In the genomic region with DNA sequence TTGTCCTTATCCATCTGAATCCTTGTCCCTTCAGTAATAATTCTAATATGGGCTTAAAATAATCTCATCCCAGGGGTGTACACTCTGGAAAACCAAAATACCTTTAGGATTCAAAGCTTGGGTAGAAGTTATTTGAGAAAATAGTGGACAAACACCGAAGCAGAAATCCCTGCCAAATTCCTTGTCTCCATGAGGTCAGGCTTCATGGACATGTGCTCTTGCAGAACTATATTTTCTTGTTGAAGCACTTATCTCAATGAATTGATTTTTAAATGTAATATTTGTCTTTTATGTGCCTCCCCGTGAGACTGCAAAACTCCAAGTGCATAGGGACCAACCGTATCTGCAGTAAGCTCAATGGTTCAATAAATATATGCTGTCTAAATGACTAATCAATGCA, we compare ENCODE assay signal across 29 cellular contexts.
A peak's percentile ranks its signal among the peaks of the same experiment; 100 is the strongest.
DNase-seq lines count a peak whose midpoint lies in the region; ATAC-seq, FAIRE-seq and TF ChIP-seq lines count a peak whose summit lies in the region.
"Had no signal": no experiment of that assay in that cellular context is flagged by ENCODE, and none has a peak within 500 bp of the region (broad histone marks: within the 10 kb centered on the region; RNA-seq: fewer than 3 reads in every experiment).

No MANE protein-coding gene starts in this region.

- no peak for TF ChIP-seq EP300 in HepG2 (IDR thresholded peaks at IDR 0.05; ENCODE audit: low read depth in 2 of 2, low read length in 2 of 2)
- no peak for TF ChIP-seq EP300 in HepG2 (CRISPR knock-in tag; IDR thresholded peaks at IDR 0.05; ENCODE audit: borderline replicate concordance)

- no peak for FAIRE-seq in HepG2 (lab: Jason Lieb, UNC)
- FAIRE-seq: A204.1, A549, D721Med had no signal

- intact Hi-C loops in HepG2 (cut with micrococcal nuclease; ENCODE audit: unreplicated experiment) (no loop called here), right lobe of liver (cut with DNase I) (no loop called here)

- POLR2A ChIA-PET in HepG2 (lab: Yijun Ruan, JAX): no interaction called here

- TF ChIP-seq POLR2A in HepG2 (IDR thresholded peaks at IDR 0.05; ENCODE audit: insufficient read depth in 1 of 2, low read depth in 2 of 2, low read length in 2 of 2) (no peak), right lobe of liver (IDR thresholded peaks at IDR 0.05) (no peak)

- H3K4me1 ChIP-seq in HepG2 (ENCODE audit: insufficient read depth, low read length): no peaks in the 10 kb centered on the region
- H3K4me1 ChIP-seq in right lobe of liver: no peaks in the 10 kb centered on the region
- H3K4me1 ChIP-seq: BE2C; BLaER1; BLaER1 treated with 17β-estradiol and CSF1 and Interleukin-3, amounts not matched to agents 10 nM and 100 nM; Caco-2 had no signal

- H2AFZ ChIP-seq in HepG2 (ENCODE audit: low read length): no peak overlapping the region

- WGBS in HepG2 (ENCODE audit: low lambda C conversion rate): 1% methylated on average over 3 of the region's 3 CpGs
- WGBS in right lobe of liver (ENCODE audit: insufficient coverage, low coverage, low lambda C conversion rate, missing lambda C conversion rate): 49% methylated on average over 3 of the region's 3 CpGs

- H3K4me3 ChIP-seq in HepG2 (replicated peaks in 1 of 3; ENCODE audit: insufficient read depth in 1 of 3, low read depth in 2 of 3, low read length in 3 of 3) (no peak overlapping the region), right lobe of liver (no peak overlapping the region)
- H3K4me3 ChIP-seq: A549; BLaER1; BLaER1 treated with 17β-estradiol and CSF1 and Interleukin-3, amounts not matched to agents 10 nM and 100 nM had no signal

- H3K27ac ChIP-seq in HepG2 (ENCODE audit: extremely low read length, insufficient read depth, low read length) (no peak overlapping the region), right lobe of liver (no peak overlapping the region)
- H3K27ac ChIP-seq: 22Rv1; A549; BLaER1; BLaER1 treated with 17β-estradiol and CSF1 and Interleukin-3, amounts not matched to agents 10 nM and 100 nM; C4-2B had no signal

- H3K4me2 ChIP-seq in HepG2 (ENCODE audit: low read depth, low read length): no peak overlapping the region
- H3K4me2 ChIP-seq: A549; BLaER1; BLaER1 treated with 17β-estradiol and CSF1 and Interleukin-3, amounts not matched to agents 10 nM and 100 nM had no signal

- no peaks in the 10 kb centered on the region for H3K36me3 ChIP-seq in HepG2 (replicated peaks in 1 of 2; ENCODE audit: control insufficient read depth in 1 of 2, insufficient read depth in 2 of 2, low read length in 2 of 2)
- H3K36me3 ChIP-seq in right lobe of liver: no peaks in the 10 kb centered on the region
- H3K36me3 ChIP-seq: BE2C; BLaER1; BLaER1 treated with 17β-estradiol and CSF1 and Interleukin-3, amounts not matched to agents 10 nM and 100 nM had no signal

- H4K20me1 ChIP-seq in HepG2 (ENCODE audit: insufficient read depth, low read length): no peaks in the 10 kb centered on the region
- H4K20me1 ChIP-seq: BLaER1; BLaER1 treated with 17β-estradiol and CSF1 and Interleukin-3, amounts not matched to agents 10 nM and 100 nM had no signal

- TF ChIP-seq RAD21 in HepG2 (CRISPR knock-in tag; IDR thresholded peaks at IDR 0.05): no peak

- no peak for TF ChIP-seq CTCF in HepG2 (CRISPR knock-in tag; IDR thresholded peaks at IDR 0.05)
- no peak for TF ChIP-seq CTCF in right lobe of liver (IDR thresholded peaks at IDR 0.05)

- no peak for DNase-seq in HepG2 (ENCODE audit: low spot score)
- DNase-seq in right lobe of liver: no peak
- DNase-seq: 8988T; ACHN; AML-193; BE2C; C1 segment of cervical spinal cord; Caco-2; Calu3; CD4-positive, alpha-beta memory T cell; CD4-positive, alpha-beta T cell; CD4-positive, CD25-positive, alpha-beta regulatory T cell; CD8-positive, alpha-beta memory T cell; CD8-positive, alpha-beta T cell; COR-L47; DMS 273 treated with DMSO at 0.1 percent for 48 hours; DMS153; DMS53; DMS79; DMS79 treated with DMSO at 0.1 percent for 48 hours; DND-41; EL had no signal

- H3K9me3 ChIP-seq in HepG2 (ENCODE audit: low read length) (peaks cover 40% of the 10 kb centered on the region; the same call in 1 of the 2 replicates), right lobe of liver (no peaks in the 10 kb centered on the region)
- H3K9me3 ChIP-seq: A549, BE2C had no signal

- BruUV-seq in HepG2 (replicated peaks; lab: Mats Ljungman, UMichigan): no TSS peak

- CTCF ChIA-PET in HepG2 (lab: Yijun Ruan, JAX; ENCODE audit: low intra/inter-chr PET ratio, low total read pairs): no interaction called here

- H3K9ac ChIP-seq in HepG2 (ENCODE audit: insufficient read depth, low read depth, low read length): no peak overlapping the region
- H3K9ac ChIP-seq: BLaER1; BLaER1 treated with 17β-estradiol and CSF1 and Interleukin-3, amounts not matched to agents 10 nM and 100 nM had no signal

- H3K27me3 ChIP-seq in HepG2 (ENCODE audit: control insufficient read depth in 1 of 2, insufficient read depth in 2 of 2, low read length in 2 of 2) (no peaks in the 10 kb centered on the region), right lobe of liver (no peaks in the 10 kb centered on the region)
- H3K27me3 ChIP-seq: BE2C; BLaER1; BLaER1 treated with 17β-estradiol and CSF1 and Interleukin-3, amounts not matched to agents 10 nM and 100 nM had no signal

- ATAC-seq in HepG2 (no peak), right lobe of liver (no peak)
- ATAC-seq: A549; CD8-positive, alpha-beta T cell had no signal

- in situ Hi-C loops in HepG2 (cut with HindIII; ENCODE audit: extremely low pct_ligation_motif_present, low pct_unique_long_range_greater_than_20kb): no loop called here

- H3K79me2 ChIP-seq in HepG2 (ENCODE audit: insufficient read depth, low read length): no peaks in the 10 kb centered on the region

TF ChIP-seq in HepG2, 621 proteins besides CTCF, POLR2A, EP300 and RAD21:
- TF ChIP-seq ARNT2 (CRISPR knock-in tag; IDR thresholded peaks at IDR 0.05; ENCODE audit: low read depth) (no peak), MNT (IDR thresholded peaks at IDR 0.05) (peak; percentile 95)
